Comparison of ENCODE assay signal across 9 cellular contexts in the genomic region with DNA sequence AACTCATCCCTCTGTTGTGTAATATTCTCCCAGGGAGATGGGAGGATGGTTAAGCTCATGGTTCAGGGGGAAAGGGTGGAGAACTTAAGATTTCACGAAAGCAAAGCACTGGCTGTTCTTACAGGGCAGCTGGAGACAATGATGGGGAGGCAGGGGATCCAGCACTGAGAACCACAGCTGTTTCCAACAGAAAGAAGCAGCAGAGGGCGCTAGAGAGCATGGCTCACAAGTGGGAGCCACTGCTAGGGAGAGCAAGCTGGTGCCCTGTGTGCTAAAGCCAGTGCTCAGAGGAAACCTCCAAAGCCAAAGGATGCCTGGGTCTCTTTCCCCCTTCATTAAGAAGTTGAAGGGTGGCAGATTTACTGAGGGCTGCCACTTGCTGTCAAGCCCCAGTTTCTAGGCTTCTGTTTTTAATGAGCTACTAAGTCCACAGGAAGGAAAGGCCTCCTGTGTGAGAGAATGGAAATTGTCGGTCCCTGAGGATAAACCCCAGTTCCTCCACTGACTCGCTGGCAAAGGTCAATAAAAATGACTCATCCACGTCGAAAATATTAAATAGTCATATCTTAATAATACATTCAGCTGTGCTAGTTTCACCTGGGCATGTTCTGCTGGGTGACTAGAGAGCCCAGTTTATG.
DNase-seq lines count a peak whose midpoint lies in the region; ATAC-seq and TF ChIP-seq lines count a peak whose summit lies in the region.
"Had no signal": no experiment of that assay in that cellular context is flagged by ENCODE, and none has a peak within 500 bp of the region (broad histone marks: within the 10 kb centered on the region; RNA-seq: fewer than 3 reads in every experiment).

No MANE protein-coding gene starts in this region.

- H3K4me3 ChIP-seq in ascending aorta = no peak overlapping the region
- H3K4me3 ChIP-seq: BLaER1 had no signal

- H3K9me3 ChIP-seq in ascending aorta = no peaks in the 10 kb centered on the region
- H3K9me3 ChIP-seq: BLaER1 had no signal

- H3K27me3 ChIP-seq in ascending aorta = no peaks in the 10 kb centered on the region
- H3K27me3 ChIP-seq: BLaER1 had no signal

- H3K4me1 ChIP-seq in ascending aorta = no peaks in the 10 kb centered on the region
- H3K4me1 ChIP-seq: BLaER1 had no signal

- no peak overlapping the region for H3K27ac ChIP-seq in ascending aorta
- H3K27ac ChIP-seq: BLaER1 had no signal

- peak; percentile 57 for ATAC-seq in HG03571 (IDR thresholded peaks at IDR 0.05; ENCODE audit: unreplicated experiment)
- no peak for ATAC-seq in GM18861 (IDR thresholded peaks at IDR 0.05; ENCODE audit: unreplicated experiment)

- TF ChIP-seq CTCF in ascending aorta (IDR thresholded peaks at IDR 0.05) = peak in 2 of 3 experiments; percentile 57 to 69

- H3K36me3 ChIP-seq in ascending aorta = no peaks in the 10 kb centered on the region
- H3K36me3 ChIP-seq: BLaER1 had no signal

- DNase-seq in NCI-H1436 (lab: John Stamatoyannopoulos, UW) (peak; percentile 9), NCI-H1436 treated with DMSO at 0.1 percent for 48 hours (lab: John Stamatoyannopoulos, UW) (no peak), RKO (ENCODE audit: low spot score) (peak; percentile 59), ascending aorta (ENCODE audit: low spot score in 2 of 2) (peak in 1 of 2 donors; percentile 68), iPS DF 19.7 (ENCODE audit: low read depth, low spot score) (peak; percentile 56)
- DNase-seq in stimulated activated CD4-positive, alpha-beta T cell treated with anti-CD3 and anti-CD28 coated beads, Interleukin-15, amount 100 ng/mL, for 24 hours = peak; percentile 68

- intact Hi-C loops in ascending aorta (cut with DNase I) = no loop called here
